In genomic region chr17:70875729-70876344, GRCh38 we compare ENCODE assay signal across 19 cellular contexts.
A peak's percentile ranks its signal among the peaks of the same experiment; 100 is the strongest.
DNase-seq lines count a peak whose midpoint lies in the region; ATAC-seq and TF ChIP-seq lines count a peak whose summit lies in the region.
"Had no signal": no experiment of that assay in that cellular context is flagged by ENCODE, and none has a peak within 500 bp of the region (broad histone marks: within the 10 kb centered on the region; RNA-seq: fewer than 3 reads in every experiment).

No MANE protein-coding gene starts in this region.

- H4K20me1 ChIP-seq in neural progenitor cell (ENCODE audit: low read depth) = no peaks in the 10 kb centered on the region

- ATAC-seq in left ventricle myocardium superior = peak; percentile 50
- ATAC-seq in activated naive CD4-positive, alpha-beta T cell treated with anti-CD3 and anti-CD28 coated beads, Interleukin-2, amount 50 U/mL, for 72 hours = no peak

- H3K79me1 ChIP-seq in mesenchymal stem cell (replicated peaks; ENCODE audit: low read length, poor library complexity, severe bottlenecking) = no peaks in the 10 kb centered on the region

- H3K4ac ChIP-seq in mesenchymal stem cell (ENCODE audit: low read depth in 1 of 2, low read length in 2 of 2) = no peak overlapping the region

- H2BK120ac ChIP-seq in mesenchymal stem cell (ENCODE audit: low read depth, low read length) = no peak overlapping the region

- H4K8ac ChIP-seq in mesenchymal stem cell (ENCODE audit: low read length) = no peak overlapping the region

- no peak overlapping the region for H3K9ac ChIP-seq in mesenchymal stem cell (ENCODE audit: low read length)
- H3K9ac ChIP-seq in neural progenitor cell = no peak overlapping the region

- H3K4me2 ChIP-seq in mesenchymal stem cell (ENCODE audit: low read length, poor library complexity, severe bottlenecking) (no peak overlapping the region), neural progenitor cell (no peak overlapping the region)

- no peaks in the 10 kb centered on the region for H3F3A ChIP-seq in neural progenitor cell (ENCODE audit: low read depth)

- no peak for TF ChIP-seq CTCF in right atrium auricular region (IDR thresholded peaks at IDR 0.05)
- no peak for TF ChIP-seq CTCF in neural progenitor cell (IDR thresholded peaks at IDR 0.05)

- DNase-seq in left ventricle myocardium superior (no peak), right atrium auricular region (ENCODE audit: low spot score) (no peak), erythroblast (lab: John Stamatoyannopoulos, UW) (peak; percentile 41 to 78), mesenchymal stem cell (no peak), neural progenitor cell (ENCODE audit: low spot score) (no peak), RKO (ENCODE audit: low spot score) (no peak), activated T-cell treated with anti-CD3 and anti-CD28 coated beads for 4 hours (no peak)
- DNase-seq in activated naive CD4-positive, alpha-beta T cell treated with anti-CD3 and anti-CD28 coated beads, Interleukin-2, amount 50 U/mL, for 72 hours (ENCODE audit: low spot score in 2 of 2) = no peak
- DNase-seq: CD8-positive, alpha-beta memory T cell; DMS53; GF-D8; MG63; NCI-H1417; NCI-H1694 treated with DMSO at 0.1 percent for 48 hours; NCI-H2081 treated with DMSO at 0.1 percent for 48 hours; NCI-H2171 treated with DMSO at 0.1 percent for 48 hours; NCI-H524 treated with DMSO at 0.1 percent for 48 hours; SHP77 had no signal

- H3K27me3 ChIP-seq in right atrium auricular region (no peaks in the 10 kb centered on the region), mesenchymal stem cell (ENCODE audit: control insufficient read depth in 1 of 2, insufficient read depth in 1 of 2, low read length in 2 of 2) (no peaks in the 10 kb centered on the region), neural progenitor cell (no peaks in the 10 kb centered on the region)
- H3K27me3 ChIP-seq: MG63 had no signal

- WGBS in mesenchymal stem cell = 55% methylated on average over 2 of the region's 4 CpGs

- H3K36me3 ChIP-seq in right atrium auricular region (no peaks in the 10 kb centered on the region), mesenchymal stem cell (ENCODE audit: control insufficient read depth in 1 of 2, insufficient read depth in 2 of 2, low read depth in 1 of 2, low read length in 2 of 2) (no peaks in the 10 kb centered on the region), neural progenitor cell (no peaks in the 10 kb centered on the region)
- H3K36me3 ChIP-seq: MG63 had no signal

- H3K4me1 ChIP-seq in right atrium auricular region (no peaks in the 10 kb centered on the region), mesenchymal stem cell (ENCODE audit: control insufficient read depth, insufficient read depth, low read depth, low read length) (no peaks in the 10 kb centered on the region), neural progenitor cell (no peaks in the 10 kb centered on the region)

- peaks cover 7% of the 10 kb centered on the region for H3K4me1 Mint-ChIP-seq in neural progenitor cell
- H3K4me1 Mint-ChIP-seq: CD8-positive, alpha-beta memory T cell had no signal

- no peaks in the 10 kb centered on the region for H3K9me3 ChIP-seq in right atrium auricular region
- H3K9me3 ChIP-seq in mesenchymal stem cell (ENCODE audit: control insufficient read depth, low read length) = no peaks in the 10 kb centered on the region
- no peaks in the 10 kb centered on the region for H3K9me3 ChIP-seq in neural progenitor cell (ENCODE audit: low read depth)
- H3K9me3 ChIP-seq: MG63 had no signal

- no peak overlapping the region for H2BK15ac ChIP-seq in mesenchymal stem cell (ENCODE audit: low read depth, poor library complexity, severe bottlenecking)

- intact Hi-C loops in left ventricle myocardium superior (cut with micrococcal nuclease) = no loop called here

- H3K27ac ChIP-seq in right atrium auricular region = peak overlapping the region in 1 of 2 donors; percentile 14
- H3K27ac ChIP-seq in mesenchymal stem cell (ENCODE audit: low read length, poor library complexity, severe bottlenecking) = no peak overlapping the region
- no peak overlapping the region for H3K27ac ChIP-seq in neural progenitor cell
- H3K27ac ChIP-seq: C4-2B had no signal

- no peak overlapping the region for H2AK5ac ChIP-seq in mesenchymal stem cell (ENCODE audit: low read length, severe bottlenecking)

- H3K23ac ChIP-seq in mesenchymal stem cell (ENCODE audit: low read length in 2 of 2) = no peak overlapping the region

- H2AFZ ChIP-seq in mesenchymal stem cell (ENCODE audit: low read depth, low read length) = no peak overlapping the region
- H2AFZ ChIP-seq in neural progenitor cell (replicated peaks) = no peak overlapping the region

- no peak overlapping the region for H2BK12ac ChIP-seq in mesenchymal stem cell (ENCODE audit: low read length in 2 of 2)

- no peaks in the 10 kb centered on the region for H3K79me2 ChIP-seq in neural progenitor cell (ENCODE audit: low read depth)

- H3K36me3 Mint-ChIP-seq in neural progenitor cell = no peaks in the 10 kb centered on the region
- H3K36me3 Mint-ChIP-seq in activated naive CD4-positive, alpha-beta T cell treated with anti-CD3 and anti-CD28 coated beads, Interleukin-2, amount 50 U/mL, for 72 hours = no peaks in the 10 kb centered on the region
- H3K36me3 Mint-ChIP-seq: CD8-positive, alpha-beta memory T cell had no signal

- H3K4me3 Mint-ChIP-seq in neural progenitor cell = no peak overlapping the region
- H3K4me3 Mint-ChIP-seq: CD8-positive, alpha-beta memory T cell had no signal

- H3K27ac Mint-ChIP-seq in neural progenitor cell = no peak overlapping the region
- no peak overlapping the region for H3K27ac Mint-ChIP-seq in activated naive CD4-positive, alpha-beta T cell treated with anti-CD3 and anti-CD28 coated beads, Interleukin-2, amount 50 U/mL, for 72 hours
- H3K27ac Mint-ChIP-seq: CD8-positive, alpha-beta memory T cell had no signal

- no peaks in the 10 kb centered on the region for H3K27me3 Mint-ChIP-seq in neural progenitor cell (ENCODE audit: insufficient read depth, low read depth)
- H3K27me3 Mint-ChIP-seq: CD8-positive, alpha-beta memory T cell had no signal

- H3K4me3 ChIP-seq in right atrium auricular region = no peak overlapping the region
- no peak overlapping the region for H3K4me3 ChIP-seq in mesenchymal stem cell (ENCODE audit: insufficient read depth in 1 of 2, low read depth in 1 of 2, low read length in 2 of 2)
- H3K4me3 ChIP-seq in neural progenitor cell = no peak overlapping the region
- H3K4me3 ChIP-seq: MG63 had no signal

- TF ChIP-seq POLR2A in erythroblast (IDR thresholded peaks at IDR 0.05; ENCODE audit: low read length) = no peak

- H4K91ac ChIP-seq in mesenchymal stem cell (ENCODE audit: low read length) = peak overlapping the region; percentile 2

- H3K9me3 Mint-ChIP-seq in neural progenitor cell = no peaks in the 10 kb centered on the region
- peaks cover 0 to 15% of the 10 kb centered on the region in 2 donors for H3K9me3 Mint-ChIP-seq in activated naive CD4-positive, alpha-beta T cell treated with anti-CD3 and anti-CD28 coated beads, Interleukin-2, amount 50 U/mL, for 72 hours

- H3K18ac ChIP-seq in mesenchymal stem cell (ENCODE audit: low read depth in 1 of 2, low read length in 2 of 2) = no peak overlapping the region

- H3K14ac ChIP-seq in mesenchymal stem cell (ENCODE audit: low read length in 2 of 2) = no peak overlapping the region

- no peak overlapping the region for H2BK5ac ChIP-seq in mesenchymal stem cell (ENCODE audit: low read depth, low read length, poor library complexity, severe bottlenecking)

Comparison
In these comparisons a context has a peak if more than half of its experiments do, and no peak if none do; other contexts are left out.
1. DNase-seq: peak in erythroblast (2 of 2); none in left ventricle myocardium superior (single experiment), right atrium auricular region (single experiment), mesenchymal stem cell (single experiment), neural progenitor cell (single experiment), RKO (single experiment), activated naive CD4-positive, alpha-beta T cell treated with anti-CD3 and anti-CD28 coated beads, Interleukin-2, amount 50 U/mL, for 72 hours (0 of 2) and activated T-cell treated with anti-CD3 and anti-CD28 coated beads for 4 hours (single experiment).